In the genomic region with DNA sequence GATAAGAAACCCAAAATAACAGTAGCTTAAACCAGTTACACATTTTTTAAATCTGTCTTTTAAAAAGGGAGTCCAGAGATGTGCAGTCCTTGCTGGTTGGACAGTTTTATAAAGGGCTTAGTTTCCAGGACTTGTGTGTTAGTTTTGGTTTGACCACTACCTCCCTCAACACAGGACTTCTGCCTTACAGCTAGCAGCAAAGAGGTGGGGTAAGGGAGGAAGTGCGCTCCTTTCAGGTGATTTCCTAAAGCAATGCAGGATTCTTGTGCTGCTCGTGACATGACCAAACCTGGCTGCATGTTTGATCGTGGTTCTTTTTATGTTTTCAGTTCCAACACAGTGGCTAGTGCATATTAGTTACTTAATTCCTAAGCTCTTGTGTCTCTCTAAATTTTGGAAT, we compare ENCODE assay signal across 21 cellular contexts.
A peak's percentile ranks its signal among the peaks of the same experiment; 100 is the strongest.
DNase-seq lines count a peak whose midpoint lies in the region; ATAC-seq, FAIRE-seq and TF ChIP-seq lines count a peak whose summit lies in the region.
"Had no signal": no experiment of that assay in that cellular context is flagged by ENCODE, and none has a peak within 500 bp of the region (broad histone marks: within the 10 kb centered on the region; RNA-seq: fewer than 3 reads in every experiment).

No MANE protein-coding gene starts in this region.

- no peaks in the 10 kb centered on the region for H3K27me3 Mint-ChIP-seq in MCF 10A (ENCODE audit: insufficient read depth, unreplicated experiment)
- H3K27me3 Mint-ChIP-seq in WTC11 (ENCODE audit: low read depth) = no peaks in the 10 kb centered on the region
- no peaks in the 10 kb centered on the region for H3K27me3 Mint-ChIP-seq in activated CD4-positive, alpha-beta memory T cell treated with anti-CD3 and anti-CD28 coated beads for 36 hours
- no peaks in the 10 kb centered on the region for H3K27me3 Mint-ChIP-seq in endodermal cell (ENCODE audit: insufficient read depth)
- H3K27me3 Mint-ChIP-seq: activated CD4-positive, alpha-beta T cell treated with anti-CD3 and anti-CD28 coated beads, Interleukin-2, amount 10 ng/mL, durations not matched to agents 24 days and 14 days had no signal

- H3K9ac ChIP-seq in mammary epithelial cell (ENCODE audit: insufficient read depth, low read length) (no peak overlapping the region), endodermal cell (ENCODE audit: extremely low read depth, low read length, poor library complexity, severe bottlenecking) (no peak overlapping the region)

- H3K27me3 ChIP-seq in mammary epithelial cell (ENCODE audit: insufficient read depth, low read length) (no peaks in the 10 kb centered on the region), endodermal cell (ENCODE audit: control insufficient read depth, insufficient read depth, low read length, poor library complexity, severe bottlenecking) (no peaks in the 10 kb centered on the region)
- H3K27me3 ChIP-seq: BE2C had no signal

- no peaks in the 10 kb centered on the region for H3K9me3 ChIP-seq in mammary epithelial cell (replicated peaks; ENCODE audit: insufficient read depth, low read length)
- no peaks in the 10 kb centered on the region for H3K9me3 ChIP-seq in endodermal cell (ENCODE audit: control insufficient read depth, low read length)
- H3K9me3 ChIP-seq: BE2C had no signal

- TF ChIP-seq CTCF in mammary epithelial cell (conservative IDR thresholded peaks at IDR 0.05 in 1 of 2, IDR thresholded peaks at IDR 0.05 in 1 of 2; ENCODE audit: extremely low read depth in 1 of 2, insufficient read depth in 1 of 2, low read depth in 1 of 2, low read length in 2 of 2) = no peak
- TF ChIP-seq CTCF in MCF 10A (IDR thresholded peaks at IDR 0.05; ENCODE audit: unreplicated experiment) = no peak
- TF ChIP-seq CTCF in WTC11 (IDR thresholded peaks at IDR 0.05) = no peak
- TF ChIP-seq CTCF in endodermal cell (conservative IDR thresholded peaks at IDR 0.05) = no peak

- dilution Hi-C loops in mammary epithelial cell (cut with HindIII; ENCODE audit: low sequenced_read_pairs) = no loop called here

- H3K27ac Mint-ChIP-seq in MCF 10A (ENCODE audit: low read depth, unreplicated experiment) = no peak overlapping the region
- H3K27ac Mint-ChIP-seq in WTC11 = peak overlapping the region; percentile 25; the same call in 1 of the 2 replicates
- H3K27ac Mint-ChIP-seq in activated CD4-positive, alpha-beta memory T cell treated with anti-CD3 and anti-CD28 coated beads for 36 hours = no peak overlapping the region
- no peak overlapping the region for H3K27ac Mint-ChIP-seq in endodermal cell
- H3K27ac Mint-ChIP-seq: activated CD4-positive, alpha-beta T cell treated with anti-CD3 and anti-CD28 coated beads, Interleukin-2, amount 10 ng/mL, durations not matched to agents 24 days and 14 days; activated naive CD4-positive, alpha-beta T cell treated with anti-CD3 and anti-CD28 coated beads for 36 hours; naive thymus-derived CD4-positive, alpha-beta T cell had no signal

- peak; percentile 64 for FAIRE-seq in H54 (lab: Jason Lieb, UNC)
- FAIRE-seq: astrocyte, K562 had no signal

- no peak overlapping the region for H3K27ac ChIP-seq in mammary epithelial cell (ENCODE audit: insufficient read depth, low read depth, low read length)
- no peak overlapping the region for H3K27ac ChIP-seq in endodermal cell (ENCODE audit: low read depth, low read length)
- no peak overlapping the region for H3K27ac ChIP-seq in substantia nigra (ENCODE audit: low read depth, low read length, poor library complexity, severe bottlenecking)

- BruUV-seq in mammary epithelial cell (replicated peaks; lab: Mats Ljungman, UMichigan) (no TSS peak), MCF 10A (replicated peaks; lab: Mats Ljungman, UMichigan) (no TSS peak)

- H3K36me3 Mint-ChIP-seq in MCF 10A (ENCODE audit: insufficient read depth, unreplicated experiment) = no peaks in the 10 kb centered on the region
- no peaks in the 10 kb centered on the region for H3K36me3 Mint-ChIP-seq in WTC11
- no peaks in the 10 kb centered on the region for H3K36me3 Mint-ChIP-seq in activated CD4-positive, alpha-beta memory T cell treated with anti-CD3 and anti-CD28 coated beads for 36 hours
- H3K36me3 Mint-ChIP-seq in endodermal cell (ENCODE audit: low read depth) = no peaks in the 10 kb centered on the region
- H3K36me3 Mint-ChIP-seq: naive thymus-derived CD4-positive, alpha-beta T cell had no signal

- no peaks in the 10 kb centered on the region for H3K4me1 Mint-ChIP-seq in MCF 10A (ENCODE audit: insufficient read depth, unreplicated experiment)
- 0 out of 2 replicates have a peak, but pooled peaks cover 3% of the 10 kb centered on the region for H3K4me1 Mint-ChIP-seq in WTC11
- H3K4me1 Mint-ChIP-seq in activated CD4-positive, alpha-beta memory T cell treated with anti-CD3 and anti-CD28 coated beads for 36 hours (ENCODE audit: low read depth) = no peaks in the 10 kb centered on the region
- H3K4me1 Mint-ChIP-seq in endodermal cell = peaks cover 3% of the 10 kb centered on the region
- H3K4me1 Mint-ChIP-seq: activated CD4-positive, alpha-beta T cell treated with anti-CD3 and anti-CD28 coated beads, Interleukin-2, amount 10 ng/mL, durations not matched to agents 24 days and 14 days; naive thymus-derived CD4-positive, alpha-beta T cell had no signal

- peak overlapping the region; percentile 62 for H2AFZ ChIP-seq in mammary epithelial cell (ENCODE audit: low read depth, low read length)

- TF ChIP-seq POLR2A in H54 (IDR thresholded peaks at IDR 0.05; ENCODE audit: low read depth, low read length) = no peak

- no peaks in the 10 kb centered on the region for H3K79me2 ChIP-seq in mammary epithelial cell (ENCODE audit: insufficient read depth, low read length)

- H3K9me3 Mint-ChIP-seq in MCF 10A (ENCODE audit: unreplicated experiment) = no peaks in the 10 kb centered on the region
- H3K9me3 Mint-ChIP-seq in WTC11 = no peaks in the 10 kb centered on the region
- H3K9me3 Mint-ChIP-seq in activated CD4-positive, alpha-beta memory T cell treated with anti-CD3 and anti-CD28 coated beads for 36 hours = no peaks in the 10 kb centered on the region
- H3K9me3 Mint-ChIP-seq in endodermal cell = no peaks in the 10 kb centered on the region
- H3K9me3 Mint-ChIP-seq: activated CD4-positive, alpha-beta T cell treated with anti-CD3 and anti-CD28 coated beads, Interleukin-2, amount 10 ng/mL, durations not matched to agents 24 days and 14 days; activated naive CD4-positive, alpha-beta T cell treated with anti-CD3 and anti-CD28 coated beads for 36 hours had no signal

- intact Hi-C loops in mammary epithelial cell (cut with micrococcal nuclease) (no loop called here), MCF 10A (cut with micrococcal nuclease) (no loop called here)
- intact Hi-C loops in activated CD4-positive, alpha-beta memory T cell treated with anti-CD3 and anti-CD28 coated beads for 36 hours (cut with micrococcal nuclease) = no loop called here

- peak; percentile 38; the same call in 1 of the 2 replicates for ATAC-seq in WTC11
- ATAC-seq: K562; naive thymus-derived CD4-positive, alpha-beta T cell had no signal

- peak overlapping the region; percentile 52 for H3K4me2 ChIP-seq in mammary epithelial cell (ENCODE audit: insufficient read depth, low read depth, low read length)

- in situ Hi-C loops in mammary epithelial cell (cut with MboI; ENCODE audit: low sequenced_read_pairs in 2 of 2) = no loop called here

- POLR2A ChIA-PET in MCF 10A (lab: Yijun Ruan, JAX) = no interaction called here
- POLR2A ChIA-PET in WTC11 (lab: Charles Lee) = no interaction called here
- POLR2A ChIA-PET in activated CD4-positive, alpha-beta memory T cell treated with anti-CD3 and anti-CD28 coated beads for 36 hours (lab: Charles Lee) = no interaction called here

- 4% methylated on average over 3 of the region's 3 CpGs for WGBS in mammary epithelial cell (ENCODE audit: low coverage, missing lambda C conversion rate)
- WGBS in endodermal cell (ENCODE audit: insufficient coverage in 1 of 2, insufficient read length in 1 of 2), 2 experiments = 83 to 90% methylated on average over 2 to 3 of the region's 3 CpGs

- H3K4me3 ChIP-seq in mammary epithelial cell (replicated peaks in 1 of 3; ENCODE audit: insufficient read depth in 1 of 3, low read depth in 2 of 3, low read length in 3 of 3) (no peak overlapping the region), endodermal cell (ENCODE audit: low read length) (no peak overlapping the region)
- H3K4me3 ChIP-seq: K562, lung had no signal

- H3K36me3 ChIP-seq in mammary epithelial cell (ENCODE audit: insufficient read depth, low read length) (no peaks in the 10 kb centered on the region), endodermal cell (ENCODE audit: control insufficient read depth, insufficient read depth, low read length) (no peaks in the 10 kb centered on the region)
- H3K36me3 ChIP-seq: BE2C had no signal

- H3K4me3 Mint-ChIP-seq in MCF 10A (ENCODE audit: unreplicated experiment) = no peak overlapping the region
- H3K4me3 Mint-ChIP-seq in WTC11 = no peak overlapping the region
- no peak overlapping the region for H3K4me3 Mint-ChIP-seq in activated CD4-positive, alpha-beta memory T cell treated with anti-CD3 and anti-CD28 coated beads for 36 hours
- no peak overlapping the region for H3K4me3 Mint-ChIP-seq in endodermal cell
- H3K4me3 Mint-ChIP-seq: activated CD4-positive, alpha-beta T cell treated with anti-CD3 and anti-CD28 coated beads, Interleukin-2, amount 10 ng/mL, durations not matched to agents 24 days and 14 days; activated naive CD4-positive, alpha-beta T cell treated with anti-CD3 and anti-CD28 coated beads for 36 hours; naive thymus-derived CD4-positive, alpha-beta T cell had no signal

- CTCF ChIA-PET in mammary epithelial cell (lab: Charles Lee; ENCODE audit: low non-redundant PET) = no interaction called here
- CTCF ChIA-PET in MCF 10A (lab: Yijun Ruan, JAX) = interaction anchor here (0.6 to 1.2 kb wide), 3 partner anchors 40 to 267 kb away, joined by 3 to 4 read pairs (median 3); no protein-coding TSS in a partner anchor
- CTCF ChIA-PET in WTC11 (lab: Charles Lee) = interaction anchor here (0.9 kb wide), 1 partner anchor 267 kb away, joined by 5 read pairs; no protein-coding TSS in a partner anchor
- CTCF ChIA-PET in activated CD4-positive, alpha-beta memory T cell treated with anti-CD3 and anti-CD28 coated beads for 36 hours (lab: Charles Lee) = no interaction called here

- peaks cover 3% of the 10 kb centered on the region for H3K4me1 ChIP-seq in mammary epithelial cell (ENCODE audit: insufficient read depth, low read length)
- peaks cover 3% of the 10 kb centered on the region for H3K4me1 ChIP-seq in endodermal cell (ENCODE audit: control insufficient read depth, insufficient read depth, low read length)

- peak; percentile 37 for DNase-seq in mammary epithelial cell
- DNase-seq in MCF 10A (ENCODE audit: unreplicated experiment) = no peak
- DNase-seq in H54 (ENCODE audit: insufficient read length, low spot score) = no peak
- DNase-seq in WTC11 (ENCODE audit: low spot score) = no peak
- no peak for DNase-seq in activated CD4-positive, alpha-beta memory T cell treated with anti-CD3 and anti-CD28 coated beads for 36 hours
- no peak for DNase-seq in endodermal cell
- no peak for DNase-seq in C1 segment of cervical spinal cord (lab: John Stamatoyannopoulos, UW)
- DNase-seq in substantia nigra (lab: John Stamatoyannopoulos, UW) = no peak
- DNase-seq: 8988T; activated CD4-positive, alpha-beta T cell treated with anti-CD3 and anti-CD28 coated beads, Interleukin-2, amount 10 ng/mL, durations not matched to agents 24 days and 14 days; activated naive CD4-positive, alpha-beta T cell treated with anti-CD3 and anti-CD28 coated beads for 36 hours; activated T-cell treated with anti-CD3 and anti-CD28 coated beads for 4 hours; BE2C; effector CD8-positive, alpha-beta T cell; head of caudate nucleus; naive thymus-derived CD4-positive, alpha-beta T cell; NCI-H2029 treated with DMSO at 0.1 percent for 48 hours; stimulated activated CD8-positive, alpha-beta memory T cell treated with anti-CD3 and anti-CD28 coated beads, Interleukin-4, amount 100 ng/mL, for 48 hours had no signal

- no peaks in the 10 kb centered on the region for H4K20me1 ChIP-seq in mammary epithelial cell (ENCODE audit: insufficient read depth, low read length)

Comparison
In these comparisons a context has a peak if more than half of its experiments do, and no peak if none do; other contexts are left out.
1. CTCF ChIA-PET loops: an anchor here in MCF 10A (0.6 to 1.2 kb wide) and WTC11 (0.9 kb wide); none called in mammary epithelial cell and activated CD4-positive, alpha-beta memory T cell treated with anti-CD3 and anti-CD28 coated beads for 36 hours.